Comparison of ENCODE assay signal across 23 cellular contexts in genomic region chr13:109669956-109670355, GRCh38.
A peak's percentile ranks its signal among the peaks of the same experiment; 100 is the strongest.
DNase-seq lines count a peak whose midpoint lies in the region; ATAC-seq, FAIRE-seq and TF ChIP-seq lines count a peak whose summit lies in the region.
"Had no signal": no experiment of that assay in that cellular context is flagged by ENCODE, and none has a peak within 500 bp of the region (broad histone marks: within the 10 kb centered on the region; RNA-seq: fewer than 3 reads in every experiment).

No MANE protein-coding gene starts in this region.

- no peak overlapping the region for H4K91ac ChIP-seq in neuronal stem cell (ENCODE audit: low read depth, low read length, poor library complexity)

- H2BK12ac ChIP-seq in neuronal stem cell (ENCODE audit: low read length), result peak overlapping the region; percentile 79

- H4K8ac ChIP-seq in neuronal stem cell (ENCODE audit: low read depth, low read length), result no peak overlapping the region

- H3K27ac ChIP-seq in VCaP (peak overlapping the region; percentile 65; the same call in 1 of the 2 replicates), neuronal stem cell (replicated peaks; ENCODE audit: low read length) (no peak overlapping the region)
- H3K27ac ChIP-seq: KMS-11 had no signal

- no peak for TF ChIP-seq POLR2A in GM12892 (IDR thresholded peaks at IDR 0.05; ENCODE audit: low read depth, low read length)

- TF ChIP-seq CTCF in VCaP (conservative IDR thresholded peaks at IDR 0.05), result no peak
- TF ChIP-seq CTCF in GM13977 (IDR thresholded peaks at IDR 0.05; ENCODE audit: extremely low read depth, insufficient read depth, missing control alignments), result no peak

- peak overlapping the region; percentile 91 for H3K18ac ChIP-seq in neuronal stem cell (ENCODE audit: low read length)

- no peak for FAIRE-seq in GM12892 (lab: Jason Lieb, UNC)
- FAIRE-seq: D721Med had no signal

- H3K23ac ChIP-seq in neuronal stem cell (ENCODE audit: low read depth, low read length, poor library complexity), result peak overlapping the region; percentile 67

- H3K14ac ChIP-seq in neuronal stem cell (ENCODE audit: low read length), result peak overlapping the region; percentile 14

- H3K9me3 ChIP-seq in neuronal stem cell (replicated peaks in 1 of 2; ENCODE audit: control insufficient read depth in 2 of 2, insufficient read depth in 1 of 2, low read depth in 1 of 2, low read length in 2 of 2), result no peaks in the 10 kb centered on the region

- peak; percentile 12 for ATAC-seq in Right ventricle myocardium superior (ENCODE audit: poor library complexity)
- ATAC-seq: HCT116, PC-3 had no signal

- peaks cover 7 to 31% of the 10 kb centered on the region in 2 donors for H3K4me1 ChIP-seq in neuronal stem cell (ENCODE audit: control insufficient read depth in 2 of 2, insufficient read depth in 1 of 2, low read depth in 1 of 2, low read length in 2 of 2)

- no peaks in the 10 kb centered on the region for H3K36me3 ChIP-seq in neuronal stem cell (replicated peaks in 1 of 2; ENCODE audit: control insufficient read depth in 2 of 2, insufficient read depth in 2 of 2, low read length in 2 of 2)

- H3K4me3 ChIP-seq in neuronal stem cell (ENCODE audit: low read length in 2 of 2), result peak overlapping the region in 1 of 2 donors; percentile 19

- in situ Hi-C loops in GM13977 (cut with MboI; ENCODE audit: low pct_unique_long_range_greater_than_20kb, low sequenced_read_pairs, unreplicated experiment), result no loop called here

- no CpG with 5 or more reads among the region's 5 CpGs for WGBS in neuronal stem cell (ENCODE audit: extremely low coverage in 2 of 2, insufficient read length in 2 of 2, insufficient replicate concordance in 1 of 2), 2 donors

- DNase-seq in Right ventricle myocardium superior (no peak), cardiac septum (ENCODE audit: low spot score) (no peak), neuronal stem cell (ENCODE audit: low spot score) (no peak), GM13977 (ENCODE audit: low spot score) (no peak), GM12892 (ENCODE audit: insufficient read length) (no peak), head of caudate nucleus (no peak)
- DNase-seq in stimulated activated naive CD4-positive, alpha-beta T cell (lab: John Stamatoyannopoulos, UW), result no peak
- DNase-seq: 8988T; ACHN; CD4-positive, alpha-beta T cell; NCI-H1092; NCI-H1436; NCI-H1930; NCI-H2107; NCI-H524 treated with DMSO at 0.1 percent for 48 hours; NK-92 treated with Interleukin-12 subunit alpha and Interleukin-12 subunit beta, amount 100 ng/mL, for 24 hours; PC-3; RPMI8226; SHP77 had no signal

- H2AK5ac ChIP-seq in neuronal stem cell (ENCODE audit: low read depth, low read length), result peak overlapping the region; percentile 94

- H2AFZ ChIP-seq in neuronal stem cell (ENCODE audit: low read length), result no peak overlapping the region

- peak overlapping the region; percentile 98 for H2BK15ac ChIP-seq in neuronal stem cell (ENCODE audit: low read length)

- H3K4ac ChIP-seq in neuronal stem cell (ENCODE audit: low read length), result peak overlapping the region; percentile 99

- H3K79me1 ChIP-seq in neuronal stem cell (ENCODE audit: low read depth, low read length), result no peaks in the 10 kb centered on the region

- H2BK5ac ChIP-seq in neuronal stem cell (ENCODE audit: low read length), result no peak overlapping the region

- H3K27me3 ChIP-seq in neuronal stem cell (ENCODE audit: control insufficient read depth in 3 of 3, insufficient read depth in 3 of 3, low read depth in 1 of 3, low read length in 3 of 3), result no peaks in the 10 kb centered on the region

- H2BK120ac ChIP-seq in neuronal stem cell (ENCODE audit: low read depth, low read length), result no peak overlapping the region

- peak overlapping the region; percentile 38 for H3K9ac ChIP-seq in neuronal stem cell (ENCODE audit: low read depth, low read length, poor library complexity)
- H3K9ac ChIP-seq: KMS-11 had no signal

- intact Hi-C loops in Right ventricle myocardium superior (cut with DNase I), result no loop called here
- intact Hi-C loops in cardiac septum (cut with DNase I), result no loop called here
- intact Hi-C loops in head of caudate nucleus (cut with DNase I), result no loop called here

- no peak overlapping the region for H3K4me2 ChIP-seq in neuronal stem cell (ENCODE audit: insufficient read depth, low read length, poor library complexity, severe bottlenecking)
- H3K4me2 ChIP-seq: KMS-11 had no signal
